ENCODE assay signal across 9 cellular contexts in the genomic region with DNA sequence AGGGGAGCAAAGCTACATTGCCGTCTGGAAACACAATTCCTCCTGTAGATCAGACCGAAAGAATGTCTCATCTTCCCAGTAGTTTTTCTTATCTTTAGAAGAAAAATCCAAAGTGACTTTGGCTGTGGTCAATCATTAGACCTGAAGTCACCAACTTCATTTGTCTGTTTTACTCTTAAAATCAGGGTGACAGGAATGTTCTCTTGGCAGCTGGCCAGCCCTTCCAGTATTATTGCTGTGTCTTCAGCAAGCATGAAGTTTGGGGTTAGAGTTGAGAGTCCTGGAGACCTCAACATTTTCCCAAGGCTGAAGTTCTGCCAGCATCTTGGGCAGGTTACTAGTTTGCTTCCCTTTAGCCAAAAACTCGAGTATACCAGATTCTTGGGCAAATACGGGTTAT.
"Had no signal": no experiment of that assay in that cellular context is flagged by ENCODE, and none has a peak within 500 bp of the region (broad histone marks: within the 10 kb centered on the region; RNA-seq: fewer than 3 reads in every experiment).

No MANE protein-coding gene starts in this region.

- ATAC-seq: HCT116, HepG2 had no signal

- H3K27ac Mint-ChIP-seq: HFFc6, IgD-negative memory B cell had no signal

- H3K4me3 ChIP-seq: GM23248, HAP-1 had no signal

- H3K4me1 ChIP-seq: HAP-1 had no signal

- H3K27ac ChIP-seq: GM23248, HL-60 had no signal

- H3K4me3 Mint-ChIP-seq: HFFc6, IgD-negative memory B cell had no signal

- H3K9me3 Mint-ChIP-seq: HFFc6, IgD-negative memory B cell had no signal

- H3K9ac ChIP-seq: GM23248 had no signal

- DNase-seq: GM23248, GOT3, H7, HFFc6 had no signal

- H3K27me3 Mint-ChIP-seq: IgD-negative memory B cell had no signal

- H3K36me3 ChIP-seq: HAP-1 had no signal
